In genomic region chr13:29849731-29850212, GRCh38 we compare ENCODE assay signal across 8 cellular contexts. TPM values are rescaled to one million over a fixed set of nuclear protein-coding genes. Genes with fewer than 3 reads are reported as not detected.
A peak's percentile ranks its signal among the peaks of the same experiment; 100 is the strongest.
DNase-seq lines count a peak whose midpoint lies in the region; ATAC-seq, FAIRE-seq and TF ChIP-seq lines count a peak whose summit lies in the region.

No MANE protein-coding gene starts in this region.

- no peak for TF ChIP-seq CTCF in BE2C (IDR thresholded peaks at IDR 0.05; ENCODE audit: low read depth, low read length)
- no peak for TF ChIP-seq CTCF in PC-9 (conservative IDR thresholded peaks at IDR 0.05)
- no peak for TF ChIP-seq CTCF in pancreas (IDR thresholded peaks at IDR 0.05)

- ATAC-seq in GM18868 (IDR thresholded peaks at IDR 0.05; ENCODE audit: unreplicated experiment), result peak; percentile 13
- peak; percentile 25 for ATAC-seq in HG03066 (IDR thresholded peaks at IDR 0.05; ENCODE audit: low read depth, unreplicated experiment)
- peak; percentile 50 to 59 for ATAC-seq in left cardiac atrium
- ATAC-seq in pancreas, result peak; percentile 50 to 61 (median 58)

- H3K4me3 ChIP-seq in BE2C (ENCODE audit: low read depth, low read length) (peak overlapping the region; percentile 83), PC-9 (peak overlapping the region; percentile 75), pancreas (peak overlapping the region; percentile 47 to 93 (median 74))

- H3K27ac ChIP-seq in PC-9 (peak overlapping the region; percentile 91), adipose tissue (ENCODE audit: low read depth, low read length) (peak overlapping the region; percentile 96), pancreas (peak overlapping the region; percentile 96 to 98 (median 98))

- POLR2A ChIA-PET in PC-9 (lab: Charles Lee; ENCODE audit: unreplicated experiment), result interaction anchor here (0.6 to 1.4 kb wide), 8 partner anchors 8 to 200 kb away, joined by 3 to 18 read pairs (median 5); no protein-coding TSS in a partner anchor

- H3K4me2 ChIP-seq in PC-9, result peak overlapping the region; percentile 93

- H3K27me3 ChIP-seq in BE2C (no peaks in the 10 kb centered on the region), PC-9 (ENCODE audit: insufficient read depth, low read depth) (no peaks in the 10 kb centered on the region), pancreas (no peaks in the 10 kb centered on the region)

- CTCF ChIA-PET in PC-9 (lab: Charles Lee), result interaction anchor here (0.5 kb wide), 1 partner anchor 265 kb away, joined by 3 read pairs; no protein-coding TSS in a partner anchor

- peak overlapping the region; percentile 86 for H2AFZ ChIP-seq in PC-9

- intact Hi-C loops in PC-9 (cut with micrococcal nuclease; ENCODE audit: unreplicated experiment) (loop anchor here (1.0 to 5.0 kb wide), 2 partner anchors 75 to 77 kb away; no protein-coding TSS in a partner anchor), left cardiac atrium (cut with DNase I) (loop anchor here (5.0 to 10.0 kb wide), 3 partner anchors 75 to 345 kb away; no protein-coding TSS in a partner anchor), pancreas (cut with DNase I) (loop anchor here in 1 of 3 donors (5.0 kb wide), 1 partner anchor 263 kb away; no protein-coding TSS in a partner anchor)

- no peaks in the 10 kb centered on the region for H3K9me3 ChIP-seq in BE2C
- H3K9me3 ChIP-seq in PC-9 (ENCODE audit: insufficient read depth, low read depth), result no peaks in the 10 kb centered on the region
- H3K9me3 ChIP-seq in pancreas, result no peaks in the 10 kb centered on the region

- H3K4me1 ChIP-seq in BE2C (peaks cover 3% of the 10 kb centered on the region; the same call in 1 of the 2 replicates), PC-9 (replicated peaks; ENCODE audit: insufficient read depth) (peaks cover 41% of the 10 kb centered on the region), pancreas (peaks cover 0 to 17% (median 13%) of the 10 kb centered on the region in 3 donors)

- no peaks in the 10 kb centered on the region for H4K20me1 ChIP-seq in PC-9 (ENCODE audit: insufficient read depth)

- no TSS peak for BruUV-seq in PC-9 (replicated peaks; lab: Mats Ljungman, UMichigan)

- no peaks in the 10 kb centered on the region for H3K9me2 ChIP-seq in PC-9 (ENCODE audit: insufficient read depth)

- WGBS in adipose tissue, 3 donors, result 0% methylated on average over 50 of the region's 50 CpGs
- 0% methylated on average over 49 to 50 of the region's 50 CpGs for WGBS in pancreas, 2 donors

- H3K79me2 ChIP-seq in PC-9 (ENCODE audit: low read depth), result peaks cover 49% of the 10 kb centered on the region

- DNase-seq in BE2C (peak; percentile 68), PC-9 (peak; percentile 34 to 61), left cardiac atrium (peak; percentile 65), pancreas (peak; percentile 66 to 89 (median 78)), NCI-H1694 (lab: John Stamatoyannopoulos, UW) (no peak)

- no peak for FAIRE-seq in pancreas (lab: Jason Lieb, UNC)

- no peaks in the 10 kb centered on the region for H3F3A ChIP-seq in PC-9 (ENCODE audit: insufficient read depth, low read depth)

- no peaks in the 10 kb centered on the region for H3K36me3 ChIP-seq in BE2C
- no peaks in the 10 kb centered on the region for H3K36me3 ChIP-seq in PC-9 (ENCODE audit: low read depth)
- H3K36me3 ChIP-seq in pancreas, result no peaks in the 10 kb centered on the region

RNA-seq across cellular contexts. Expression of gene UBL3, which starts 0.6 kb away (rescaled TPM):
- polyA plus RNA-seq in BE2C (2012; ENCODE audit: insufficient read depth, insufficient read length, low read depth), result 6.5 TPM
- total RNA-seq in PC-9 (2021), result 22.1 and 24.4 TPM in 2 replicates
- polyA plus RNA-seq in adipose tissue, result 10 to 100 TPM; 15.6 to 24.9 (median 20.3) TPM
- 10 to 100 TPM; 21.9 to 22.3 TPM for total RNA-seq in left cardiac atrium
- total RNA-seq in pancreas, result 10 to 100 TPM; 18.8 to 31.5 (median 23.1) TPM
- polyA plus RNA-seq in pancreas, result 10 to 100 TPM in 1 of 2 donors, 1 to 10 TPM in 1; 9.7 to 25.9 TPM
